17 cellular contexts compared by ENCODE assay signal in genomic region chr17:76038050-76038449, GRCh38. TPM values are rescaled to one million over a fixed set of nuclear protein-coding genes. Genes with fewer than 3 reads are reported as not detected.
DNase-seq lines count a peak whose midpoint lies in the region; ATAC-seq and TF ChIP-seq lines count a peak whose summit lies in the region.
"Had no signal": no experiment of that assay in that cellular context is flagged by ENCODE, and none has a peak within 500 bp of the region (broad histone marks: within the 10 kb centered on the region; RNA-seq: fewer than 3 reads in every experiment).

No MANE protein-coding gene starts in this region.

- TF ChIP-seq POLR2A in sigmoid colon (IDR thresholded peaks at IDR 0.05) = no peak

- no peak for DNase-seq in activated T-cell treated with anti-CD3 and anti-CD28 coated beads, Interleukin-2, amount 50 U/mL, for 72 hours
- DNase-seq in activated T-cell treated with anti-CD3 and anti-CD28 coated beads, Interleukin-2, amount 50 U/mL, for 4 hours = no peak
- DNase-seq in sigmoid colon (no peak), left colon (no peak), ACHN (no peak)
- DNase-seq: activated CD4-positive, CD25-positive, alpha-beta regulatory T cell treated with anti-CD3 and anti-CD28 coated beads, Interleukin-2, amount 50 U/mL, for 72 hours; aorta; COR-L47; KBM-7; NCI-H1694; NCI-H524; T-helper 1 cell had no signal

- peaks cover 8% of the 10 kb centered on the region for H3K4me1 Mint-ChIP-seq in activated T-cell treated with anti-CD3 and anti-CD28 coated beads, Interleukin-2, amount 50 U/mL, for 72 hours (ENCODE audit: low read depth)
- peaks cover 4% of the 10 kb centered on the region for H3K4me1 Mint-ChIP-seq in activated T-cell treated with anti-CD3 and anti-CD28 coated beads, Interleukin-2, amount 50 U/mL, for 4 hours (ENCODE audit: low read depth)
- peaks cover 14% of the 10 kb centered on the region for H3K4me1 Mint-ChIP-seq in brain

- 64 to 85% methylated on average over 3 of the region's 3 CpGs for WGBS in sigmoid colon, 2 donors

- intact Hi-C loops in sigmoid colon (cut with DNase I) = no loop called here
- intact Hi-C loops in left colon (cut with DNase I, micrococcal nuclease) = no loop called here

- in situ Hi-C loops in ACHN (cut with HindIII; ENCODE audit: low pct_ligation_motif_present, low pct_unique_long_range_greater_than_20kb, low sequenced_read_pairs) = no loop called here

- no peaks in the 10 kb centered on the region for H3K9me3 Mint-ChIP-seq in activated T-cell treated with anti-CD3 and anti-CD28 coated beads, Interleukin-2, amount 50 U/mL, for 72 hours
- no peaks in the 10 kb centered on the region for H3K9me3 Mint-ChIP-seq in activated T-cell treated with anti-CD3 and anti-CD28 coated beads, Interleukin-2, amount 50 U/mL, for 4 hours
- peaks cover 0 to 4% (median 0%) of the 10 kb centered on the region in 5 experiments for H3K9me3 Mint-ChIP-seq in brain

- H3K27me3 Mint-ChIP-seq in activated T-cell treated with anti-CD3 and anti-CD28 coated beads, Interleukin-2, amount 50 U/mL, for 72 hours (ENCODE audit: low read depth) = no peaks in the 10 kb centered on the region
- H3K27me3 Mint-ChIP-seq in activated T-cell treated with anti-CD3 and anti-CD28 coated beads, Interleukin-2, amount 50 U/mL, for 4 hours (ENCODE audit: low read depth) = no peaks in the 10 kb centered on the region
- H3K27me3 Mint-ChIP-seq in brain = no peaks in the 10 kb centered on the region

- TF ChIP-seq EP300 in sigmoid colon (IDR thresholded peaks at IDR 0.05) = no peak

- H3K27me3 ChIP-seq in sigmoid colon = no peaks in the 10 kb centered on the region

- H3K27ac Mint-ChIP-seq in activated T-cell treated with anti-CD3 and anti-CD28 coated beads, Interleukin-2, amount 50 U/mL, for 72 hours = peak overlapping the region; percentile 8
- peak overlapping the region in 3 of 5 experiments; percentile 21 to 82 (median 47) for H3K27ac Mint-ChIP-seq in brain

- TF ChIP-seq CTCF in brain (conservative IDR thresholded peaks at IDR 0.05) (no peak), sigmoid colon (IDR thresholded peaks at IDR 0.05) (no peak)

- no peak for ATAC-seq in activated T-cell treated with anti-CD3 and anti-CD28 coated beads, Interleukin-2, amount 50 U/mL, for 72 hours (replicated peaks in 1 of 2)
- no peak for ATAC-seq in activated T-cell treated with anti-CD3 and anti-CD28 coated beads, Interleukin-2, amount 50 U/mL, for 4 hours
- no peak for ATAC-seq in left colon
- ATAC-seq: A549 had no signal

- no peak overlapping the region for H3K4me3 Mint-ChIP-seq in activated T-cell treated with anti-CD3 and anti-CD28 coated beads, Interleukin-2, amount 50 U/mL, for 72 hours
- no peak overlapping the region for H3K4me3 Mint-ChIP-seq in activated T-cell treated with anti-CD3 and anti-CD28 coated beads, Interleukin-2, amount 50 U/mL, for 4 hours
- H3K4me3 Mint-ChIP-seq in brain = no peak overlapping the region

- H3K4me3 ChIP-seq in sigmoid colon = no peak overlapping the region
- H3K4me3 ChIP-seq: A549 had no signal

- H3K36me3 Mint-ChIP-seq in activated T-cell treated with anti-CD3 and anti-CD28 coated beads, Interleukin-2, amount 50 U/mL, for 72 hours (ENCODE audit: insufficient read depth in 2 of 2) = peaks cover 6 to 8% of the 10 kb centered on the region in 2 donors
- H3K36me3 Mint-ChIP-seq in activated T-cell treated with anti-CD3 and anti-CD28 coated beads, Interleukin-2, amount 50 U/mL, for 4 hours (ENCODE audit: insufficient read depth) = peaks cover 27% of the 10 kb centered on the region
- peaks cover 42% of the 10 kb centered on the region for H3K36me3 Mint-ChIP-seq in brain

- H3K9me3 ChIP-seq in sigmoid colon = no peaks in the 10 kb centered on the region
- H3K9me3 ChIP-seq: A549 had no signal

- peaks cover 0 to 84% (median 73%) of the 10 kb centered on the region in 4 donors for H3K4me1 ChIP-seq in sigmoid colon
- H3K4me1 ChIP-seq: A549 had no signal

- peaks cover 13 to 38% (median 30%) of the 10 kb centered on the region in 4 donors for H3K36me3 ChIP-seq in sigmoid colon

- H3K27ac ChIP-seq in sigmoid colon = peak overlapping the region; percentile 21 to 92 (median 86)
- H3K27ac ChIP-seq: A549 had no signal

RNA-seq across cellular contexts. Expression of gene EVPL, which starts 10.9 kb away (rescaled TPM):
- total RNA-seq in activated T-cell treated with anti-CD3 and anti-CD28 coated beads, Interleukin-2, amount 50 U/mL, for 72 hours = under 1 TPM; 0.09 to 0.19 TPM
- under 1 TPM; 0.11 to 0.18 (median 0.11) TPM for total RNA-seq in activated T-cell treated with anti-CD3 and anti-CD28 coated beads, Interleukin-2, amount 50 U/mL, for 4 hours
- polyA plus RNA-seq in brain (ENCODE audit: insufficient read depth, low read depth, low replicate concordance) (0.92 TPM), sigmoid colon (10 to 100 TPM in 1 of 3 donors, 1 to 10 TPM in 2; 4.6 to 16.0 (median 4.8) TPM)
- total RNA-seq in sigmoid colon (10 to 100 TPM in 1 of 4 donors, 1 to 10 TPM in 3; 2.9 to 23.5 (median 7.2) TPM), left colon (10 to 100 TPM; 18.9 to 28.5 TPM)
- total RNA-seq: lung microvascular endothelial cell had no signal

RNA-seq across cellular contexts. Expression of gene SRP68, which starts 34.3 kb away (rescaled TPM):
- 100 to 1,000 TPM; 138 to 144 TPM for total RNA-seq in activated T-cell treated with anti-CD3 and anti-CD28 coated beads, Interleukin-2, amount 50 U/mL, for 72 hours
- 100 to 1,000 TPM in 2 of 3 donors, 10 to 100 TPM in 1; 88.4 to 114 (median 105) TPM for total RNA-seq in activated T-cell treated with anti-CD3 and anti-CD28 coated beads, Interleukin-2, amount 50 U/mL, for 4 hours
- 83.8 TPM for polyA plus RNA-seq in brain (ENCODE audit: insufficient read depth, low read depth, low replicate concordance)
- total RNA-seq in sigmoid colon = 10 to 100 TPM; 53.1 to 60.6 (median 53.8) TPM
- polyA plus RNA-seq in sigmoid colon = 10 to 100 TPM; 37.2 to 52.4 (median 37.7) TPM
- total RNA-seq in left colon = 10 to 100 TPM; 49.9 to 56.5 TPM

RNA-seq across cellular contexts. Expression of gene GALR2, which starts 36.5 kb away (rescaled TPM):
- total RNA-seq in activated T-cell treated with anti-CD3 and anti-CD28 coated beads, Interleukin-2, amount 50 U/mL, for 72 hours = 10 to 100 TPM in 1 of 2 donors, 1 to 10 TPM in 1; 9.5 to 10.6 TPM
- 10 to 100 TPM in 2 of 3 donors, 1 to 10 TPM in 1; 6.1 to 12.6 (median 10.2) TPM for total RNA-seq in activated T-cell treated with anti-CD3 and anti-CD28 coated beads, Interleukin-2, amount 50 U/mL, for 4 hours
- polyA plus RNA-seq in brain (ENCODE audit: insufficient read depth, low read depth, low replicate concordance) = not detected
- total RNA-seq in sigmoid colon = 10 to 100 TPM in 1 of 4 donors, 1 to 10 TPM in 3; 5.4 to 20.2 (median 8.2) TPM
- 1 to 10 TPM in 1 of 3 donors, not detected in 2; 1.6 TPM for polyA plus RNA-seq in sigmoid colon
- not detected for total RNA-seq in left colon
- total RNA-seq: aorta, dermis blood vessel endothelial cell, posterior vena cava had no signal
- polyA plus RNA-seq: aorta had no signal

RNA-seq across cellular contexts. Expression of gene CDK3, which starts 37.4 kb away (rescaled TPM):
- 1 to 10 TPM; 8.7 to 9.1 TPM for total RNA-seq in activated T-cell treated with anti-CD3 and anti-CD28 coated beads, Interleukin-2, amount 50 U/mL, for 72 hours
- total RNA-seq in activated T-cell treated with anti-CD3 and anti-CD28 coated beads, Interleukin-2, amount 50 U/mL, for 4 hours = 1 to 10 TPM; 3.3 to 5.5 (median 3.8) TPM
- 3.3 TPM for polyA plus RNA-seq in brain (ENCODE audit: insufficient read depth, low read depth, low replicate concordance)
- total RNA-seq in sigmoid colon = 1 to 10 TPM in 2 of 4 donors, under 1 TPM in 1, not detected in 1; 0.71 to 2.6 (median 1.4) TPM
- polyA plus RNA-seq in sigmoid colon = 10 to 100 TPM; 11.9 to 15.0 (median 15.0) TPM
- total RNA-seq in left colon = 10 to 100 TPM; 10.1 to 12.4 TPM

RNA-seq across cellular contexts. Expression of gene ZACN, which starts 40.9 kb away (rescaled TPM):
- 10 to 100 TPM in 1 of 2 donors, 1 to 10 TPM in 1; 9.1 to 10.3 TPM for total RNA-seq in activated T-cell treated with anti-CD3 and anti-CD28 coated beads, Interleukin-2, amount 50 U/mL, for 72 hours
- 1 to 10 TPM; 4.9 to 9.7 (median 8.1) TPM for total RNA-seq in activated T-cell treated with anti-CD3 and anti-CD28 coated beads, Interleukin-2, amount 50 U/mL, for 4 hours
- polyA plus RNA-seq in brain (ENCODE audit: insufficient read depth, low read depth, low replicate concordance) (0.24 TPM), sigmoid colon (1 to 10 TPM; 1.2 to 1.3 (median 1.2) TPM)
- total RNA-seq in sigmoid colon (1 to 10 TPM in 2 of 4 donors, under 1 TPM in 2; 0.16 to 3.5 (median 0.81) TPM), left colon (under 1 TPM in 1 of 2 donors, not detected in 1; 0.22 TPM)
- total RNA-seq: aorta, dermis blood vessel endothelial cell, lung microvascular endothelial cell, posterior vena cava had no signal

Comparison
In these comparisons a context has a peak if more than half of its experiments do, and no peak if none do; other contexts are left out.
1. RNA of gene GALR2, which starts 36.5 kb away (total RNA-seq): 9.5 to 10.6 TPM in activated T-cell treated with anti-CD3 and anti-CD28 coated beads, Interleukin-2, amount 50 U/mL, for 72 hours, 6.1 to 12.6 TPM in activated T-cell treated with anti-CD3 and anti-CD28 coated beads, Interleukin-2, amount 50 U/mL, for 4 hours and 5.4 to 20.2 TPM in sigmoid colon; not detected in left colon; every median in the first group is over 4 times any median in the second.